Comparison of ENCODE assay signal across 8 cellular contexts in the genomic region with DNA sequence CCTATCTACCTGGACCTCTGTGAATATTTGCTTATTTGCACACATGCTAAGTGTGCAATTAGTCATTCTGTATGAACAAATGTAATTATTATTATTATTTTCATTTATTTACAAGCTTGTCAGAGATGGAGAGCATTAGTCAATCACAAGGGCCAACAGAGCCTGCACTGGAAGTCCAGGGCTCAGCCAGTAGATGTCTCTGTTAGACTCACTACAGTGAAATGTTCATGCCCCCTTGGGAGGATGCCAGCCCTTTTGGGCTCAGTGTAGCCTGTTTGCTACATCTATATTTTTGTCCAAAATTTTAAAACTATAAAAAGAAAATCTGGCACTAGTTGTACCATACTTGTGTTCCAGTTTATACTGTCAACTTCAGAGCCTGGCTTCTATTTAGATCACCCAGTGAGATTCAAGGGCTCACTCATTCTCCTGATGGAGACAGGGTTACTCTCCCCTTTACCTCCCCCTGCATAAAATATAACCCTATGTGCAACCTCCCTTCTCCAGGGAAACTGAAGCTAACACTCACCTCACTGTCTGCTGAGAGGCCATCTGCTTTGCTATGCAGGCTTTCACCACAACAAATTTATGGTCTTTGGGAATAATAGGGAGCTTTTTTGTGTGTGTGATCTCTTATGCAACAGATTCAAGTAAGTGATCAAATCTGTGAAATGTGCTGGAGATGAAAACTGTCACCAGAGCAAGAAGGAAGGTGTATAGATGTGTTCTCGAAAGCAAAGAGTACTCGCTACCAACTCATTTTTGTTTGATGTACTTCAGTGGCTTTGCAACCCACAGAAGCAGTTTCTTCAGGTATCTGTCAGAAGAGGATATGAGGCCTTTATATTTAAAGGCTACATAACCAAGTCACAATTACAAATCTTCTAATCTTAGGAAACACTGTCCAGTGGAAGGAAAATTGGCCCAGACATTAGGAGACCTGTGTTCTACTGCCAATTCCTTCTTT.
DNase-seq lines count a peak whose midpoint lies in the region; ATAC-seq and TF ChIP-seq lines count a peak whose summit lies in the region.

No MANE protein-coding gene starts in this region.

- H3K36me3 ChIP-seq in GM23338 (ENCODE audit: insufficient read depth) (no peaks in the 10 kb centered on the region), smooth muscle cell (ENCODE audit: low read depth) (no peaks in the 10 kb centered on the region)

- H3K4me1 ChIP-seq in GM23338 (ENCODE audit: insufficient read depth) = peaks cover 8% of the 10 kb centered on the region; the same call in 1 of the 2 replicates
- H3K4me1 ChIP-seq in smooth muscle cell (ENCODE audit: low read depth) = no peaks in the 10 kb centered on the region

- no peaks in the 10 kb centered on the region for H3K79me2 ChIP-seq in GM23338 (replicated peaks; ENCODE audit: insufficient read depth)
- H3K79me2 ChIP-seq in smooth muscle cell (ENCODE audit: low read depth) = no peaks in the 10 kb centered on the region

- no peak overlapping the region for H3K4me3 Mint-ChIP-seq in GM23338
- no peak overlapping the region for H3K4me3 Mint-ChIP-seq in WTC11
- H3K4me3 Mint-ChIP-seq in Calu3 (ENCODE audit: low read depth, unreplicated experiment) = no peak overlapping the region

- H3K4me1 Mint-ChIP-seq in GM23338 = no peaks in the 10 kb centered on the region
- no peaks in the 10 kb centered on the region for H3K4me1 Mint-ChIP-seq in WTC11
- H3K4me1 Mint-ChIP-seq in Calu3 (ENCODE audit: low read depth, unreplicated experiment) = no peaks in the 10 kb centered on the region

- H3K9me3 ChIP-seq in smooth muscle cell (replicated peaks; ENCODE audit: low read depth) = no peaks in the 10 kb centered on the region

- H3K9me3 Mint-ChIP-seq in GM23338 (no peaks in the 10 kb centered on the region; the same call in 2 of the 3 replicates), WTC11 (peaks cover 4% of the 10 kb centered on the region), Calu3 (ENCODE audit: low read depth, unreplicated experiment) (no peaks in the 10 kb centered on the region)

- H3F3A ChIP-seq in GM23338 (replicated peaks; ENCODE audit: low read depth) (no peaks in the 10 kb centered on the region), smooth muscle cell (ENCODE audit: low read depth) (no peaks in the 10 kb centered on the region)

- H3K36me3 Mint-ChIP-seq in GM23338 (ENCODE audit: low read depth) = no peaks in the 10 kb centered on the region
- peaks cover 3% of the 10 kb centered on the region; the same call in 1 of the 2 replicates for H3K36me3 Mint-ChIP-seq in WTC11
- H3K36me3 Mint-ChIP-seq in Calu3 (ENCODE audit: insufficient read depth, unreplicated experiment) = no peaks in the 10 kb centered on the region

- H3K27ac ChIP-seq in GM23338 (ENCODE audit: low read depth) = no peak overlapping the region
- no peak overlapping the region for H3K27ac ChIP-seq in smooth muscle cell (ENCODE audit: low read depth)

- H3K9me2 ChIP-seq in GM23338 (ENCODE audit: insufficient read depth) = 0 out of 2 replicates have a peak, but pooled peaks cover 4% of the 10 kb centered on the region

- H3K9ac ChIP-seq in smooth muscle cell (ENCODE audit: low read depth) = no peak overlapping the region

- H3K27me3 Mint-ChIP-seq in GM23338 (ENCODE audit: insufficient read depth, low read depth, poor library complexity) = no peaks in the 10 kb centered on the region
- H3K27me3 Mint-ChIP-seq in WTC11 (ENCODE audit: low read depth) = no peaks in the 10 kb centered on the region; the same call in 1 of the 2 replicates
- no peaks in the 10 kb centered on the region for H3K27me3 Mint-ChIP-seq in Calu3 (ENCODE audit: unreplicated experiment)

- no peak overlapping the region for H2AFZ ChIP-seq in GM23338
- no peak overlapping the region for H2AFZ ChIP-seq in smooth muscle cell (ENCODE audit: low read depth)

- intact Hi-C loops in Right ventricle myocardium superior (cut with DNase I) (no loop called here), Calu3 (cut with micrococcal nuclease; ENCODE audit: unreplicated experiment) (no loop called here)

- no peak overlapping the region for H3K4me2 ChIP-seq in GM23338
- H3K4me2 ChIP-seq in smooth muscle cell = peak overlapping the region; percentile 47

- H3K4me3 ChIP-seq in GM23338 (no peak overlapping the region), smooth muscle cell (no peak overlapping the region)

- TF ChIP-seq CTCF in GM23338 (conservative IDR thresholded peaks at IDR 0.05; ENCODE audit: low read depth in 2 of 2) (peak; percentile 33 to 65), WTC11 (IDR thresholded peaks at IDR 0.05) (no peak), smooth muscle cell (IDR thresholded peaks at IDR 0.05; ENCODE audit: borderline replicate concordance, insufficient read depth, poor library complexity, severe bottlenecking) (peak; percentile 5), Calu3 (IDR thresholded peaks at IDR 0.05; ENCODE audit: unreplicated experiment) (no peak)

- H3K27me3 ChIP-seq in GM23338 (ENCODE audit: insufficient read depth) (no peaks in the 10 kb centered on the region), smooth muscle cell (ENCODE audit: low read depth) (no peaks in the 10 kb centered on the region)

- no peaks in the 10 kb centered on the region for H4K20me1 ChIP-seq in GM23338 (replicated peaks; ENCODE audit: insufficient read depth)
- no peaks in the 10 kb centered on the region for H4K20me1 ChIP-seq in smooth muscle cell (ENCODE audit: low read depth)

- ATAC-seq in GM23338 (peak; percentile 68), WTC11 (peak; percentile 81), Right ventricle myocardium superior (ENCODE audit: poor library complexity) (no peak), HG03045 (IDR thresholded peaks at IDR 0.05; ENCODE audit: unreplicated experiment) (no peak)

- H3K27ac Mint-ChIP-seq in GM23338 = no peak overlapping the region
- H3K27ac Mint-ChIP-seq in WTC11 = no peak overlapping the region
- no peak overlapping the region for H3K27ac Mint-ChIP-seq in Calu3 (ENCODE audit: unreplicated experiment)

- CTCF ChIA-PET in WTC11 (lab: Charles Lee) = interaction anchor here (0.5 to 0.6 kb wide), 2 partner anchors 222 to 327 kb away, joined by 3 read pairs; no protein-coding TSS in a partner anchor
- CTCF ChIA-PET in Calu3 (lab: Charles Lee) = no interaction called here

- 87% methylated on average over 2 of the region's 2 CpGs for WGBS in smooth muscle cell (ENCODE audit: low lambda C conversion rate)

- DNase-seq in Ammon's horn (ENCODE audit: low spot score) (peak; percentile 87), GM23338 (ENCODE audit: low spot score) (peak; percentile 13), WTC11 (ENCODE audit: low spot score) (peak; percentile 13), Right ventricle myocardium superior (peak; percentile 61), smooth muscle cell (lab: John Stamatoyannopoulos, UW; ENCODE audit: unreplicated experiment) (no peak), Calu3 (no peak), NOMO-1 treated with dmso at 0.1 percent for 144 hours (lab: John Stamatoyannopoulos, UW; ENCODE audit: unreplicated experiment) (no peak)

- BruUV-seq in Calu3 (replicated peaks; lab: Mats Ljungman, UMichigan) = no TSS peak

- POLR2A ChIA-PET in WTC11 (lab: Charles Lee) = no interaction called here

TF ChIP-seq in GM23338, 12 proteins besides CTCF, POLR2A, EP300 and RAD21 (continues in another document):
- no peak for TF ChIP-seq ZNF114 (CRISPR knock-in tag; IDR thresholded peaks at IDR 0.05)
- no peak for TF ChIP-seq POLR2AphosphoS5 (IDR thresholded peaks at IDR 0.05; ENCODE audit: low read depth)
- TF ChIP-seq NANOG (IDR thresholded peaks at IDR 0.05; ENCODE audit: borderline replicate concordance) = no peak

TF ChIP-seq in WTC11, 78 proteins besides CTCF, POLR2A, EP300 and RAD21 (continues in another document):
- TF ChIP-seq, protein P1, sequence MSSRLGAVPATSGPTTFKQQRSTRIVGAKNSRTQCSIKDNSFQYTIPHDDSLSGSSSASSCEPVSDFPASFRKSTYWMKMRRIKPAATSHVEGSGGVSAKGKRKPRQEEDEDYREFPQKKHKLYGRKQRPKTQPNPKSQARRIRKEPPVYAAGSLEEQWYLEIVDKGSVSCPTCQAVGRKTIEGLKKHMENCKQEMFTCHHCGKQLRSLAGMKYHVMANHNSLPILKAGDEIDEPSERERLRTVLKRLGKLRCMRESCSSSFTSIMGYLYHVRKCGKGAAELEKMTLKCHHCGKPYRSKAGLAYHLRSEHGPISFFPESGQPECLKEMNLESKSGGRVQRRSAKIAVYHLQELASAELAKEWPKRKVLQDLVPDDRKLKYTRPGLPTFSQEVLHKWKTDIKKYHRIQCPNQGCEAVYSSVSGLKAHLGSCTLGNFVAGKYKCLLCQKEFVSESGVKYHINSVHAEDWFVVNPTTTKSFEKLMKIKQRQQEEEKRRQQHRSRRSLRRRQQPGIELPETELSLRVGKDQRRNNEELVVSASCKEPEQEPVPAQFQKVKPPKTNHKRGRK (CRISPR knock-in tag; IDR thresholded peaks at IDR 0.05; ENCODE audit: borderline replicate concordance) = no peak
- TF ChIP-seq PRRX2 (CRISPR knock-in tag; IDR thresholded peaks at IDR 0.05) (no peak), TEAD1 (CRISPR knock-in tag; IDR thresholded peaks at IDR 0.05) (no peak), JAZF1 (CRISPR knock-in tag; IDR thresholded peaks at IDR 0.05) (no peak), HMGA2 (CRISPR knock-in tag; IDR thresholded peaks at IDR 0.05) (no peak)
- TF ChIP-seq, protein P2, sequence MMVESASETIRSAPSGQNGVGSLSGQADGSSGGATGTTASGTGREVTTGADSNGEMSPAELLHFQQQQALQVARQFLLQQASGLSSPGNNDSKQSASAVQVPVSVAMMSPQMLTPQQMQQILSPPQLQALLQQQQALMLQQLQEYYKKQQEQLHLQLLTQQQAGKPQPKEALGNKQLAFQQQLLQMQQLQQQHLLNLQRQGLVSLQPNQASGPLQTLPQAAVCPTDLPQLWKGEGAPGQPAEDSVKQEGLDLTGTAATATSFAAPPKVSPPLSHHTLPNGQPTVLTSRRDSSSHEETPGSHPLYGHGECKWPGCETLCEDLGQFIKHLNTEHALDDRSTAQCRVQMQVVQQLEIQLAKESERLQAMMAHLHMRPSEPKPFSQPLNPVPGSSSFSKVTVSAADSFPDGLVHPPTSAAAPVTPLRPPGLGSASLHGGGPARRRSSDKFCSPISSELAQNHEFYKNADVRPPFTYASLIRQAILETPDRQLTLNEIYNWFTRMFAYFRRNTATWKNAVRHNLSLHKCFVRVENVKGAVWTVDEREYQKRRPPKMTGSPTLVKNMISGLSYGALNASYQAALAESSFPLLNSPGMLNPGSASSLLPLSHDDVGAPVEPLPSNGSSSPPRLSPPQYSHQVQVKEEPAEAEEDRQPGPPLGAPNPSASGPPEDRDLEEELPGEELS (CRISPR knock-in tag; IDR thresholded peaks at IDR 0.05) = no peak
- TF ChIP-seq, protein P3, sequence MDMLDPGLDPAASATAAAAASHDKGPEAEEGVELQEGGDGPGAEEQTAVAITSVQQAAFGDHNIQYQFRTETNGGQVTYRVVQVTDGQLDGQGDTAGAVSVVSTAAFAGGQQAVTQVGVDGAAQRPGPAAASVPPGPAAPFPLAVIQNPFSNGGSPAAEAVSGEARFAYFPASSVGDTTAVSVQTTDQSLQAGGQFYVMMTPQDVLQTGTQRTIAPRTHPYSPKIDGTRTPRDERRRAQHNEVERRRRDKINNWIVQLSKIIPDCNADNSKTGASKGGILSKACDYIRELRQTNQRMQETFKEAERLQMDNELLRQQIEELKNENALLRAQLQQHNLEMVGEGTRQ (CRISPR knock-in tag; IDR thresholded peaks at IDR 0.05) = no peak

Comparison
In these comparisons a context has a peak if more than half of its experiments do, and no peak if none do; other contexts are left out.
1. DNase-seq: peak in Ammon's horn (single experiment), GM23338 (single experiment), WTC11 (single experiment) and Right ventricle myocardium superior (single experiment); none in smooth muscle cell (single experiment), Calu3 (single experiment) and NOMO-1 treated with dmso at 0.1 percent for 144 hours (single experiment).
2. ATAC-seq: peak in GM23338 (single experiment) and WTC11 (single experiment); none in Right ventricle myocardium superior (single experiment) and HG03045 (single experiment).
3. CTCF ChIP-seq: peak in GM23338 (2 of 2) and smooth muscle cell (single experiment); none in WTC11 (single experiment) and Calu3 (single experiment).